In the genomic region with DNA sequence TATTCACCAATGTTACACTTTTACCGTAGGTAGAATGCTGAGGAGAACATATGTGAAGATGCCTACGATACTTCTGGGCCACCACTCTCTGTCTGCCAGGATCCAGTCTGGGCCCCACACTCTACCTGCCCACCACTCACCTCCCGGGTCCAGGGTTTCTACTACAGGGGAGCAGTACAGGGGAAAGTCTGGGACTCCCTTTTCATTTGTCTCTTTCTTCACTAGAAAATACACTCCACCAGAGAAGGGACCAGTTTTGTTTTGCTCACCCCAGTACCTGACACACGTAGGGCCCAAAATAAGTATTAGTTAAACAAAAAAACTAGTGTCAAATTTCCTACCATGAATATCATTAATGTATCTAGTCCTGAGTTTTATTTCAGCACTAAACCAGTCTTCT, we compare ENCODE assay signal across 16 cellular contexts. TPM values are rescaled to one million over a fixed set of nuclear protein-coding genes. Genes with fewer than 3 reads are reported as not detected.
DNase-seq lines count a peak whose midpoint lies in the region; FAIRE-seq and TF ChIP-seq lines count a peak whose summit lies in the region.
"Had no signal": no experiment of that assay in that cellular context is flagged by ENCODE, and none has a peak within 500 bp of the region (broad histone marks: within the 10 kb centered on the region; RNA-seq: fewer than 3 reads in every experiment).

No MANE protein-coding gene starts in this region.

- H3K27ac ChIP-seq in ACC112 (ENCODE audit: low read depth, low read length) (peak overlapping the region; percentile 90), brain microvascular endothelial cell (peak overlapping the region; percentile 32), osteoblast (ENCODE audit: low read depth, low read length) (peak overlapping the region; percentile 97)
- H3K27ac ChIP-seq: parathyroid adenoma had no signal

- H3K27me3 ChIP-seq in ACC112 (ENCODE audit: insufficient read depth, low read length) (no peaks in the 10 kb centered on the region), brain microvascular endothelial cell (replicated peaks) (no peaks in the 10 kb centered on the region), osteoblast (ENCODE audit: insufficient read depth, low read length) (no peaks in the 10 kb centered on the region)

- H2AFZ ChIP-seq in ACC112 (ENCODE audit: low read length, unreplicated experiment) (peak overlapping the region; percentile 22), osteoblast (ENCODE audit: low read length) (no peak overlapping the region)
- H2AFZ ChIP-seq: parathyroid adenoma had no signal

- H3K4me2 ChIP-seq in osteoblast (ENCODE audit: insufficient read depth, low read length), result peak overlapping the region; percentile 24

- H3K36me3 ChIP-seq in ACC112 (ENCODE audit: insufficient read depth, low read length) (peaks cover 15% of the 10 kb centered on the region), brain microvascular endothelial cell (replicated peaks) (peaks cover 30% of the 10 kb centered on the region), osteoblast (ENCODE audit: insufficient read depth, low read length) (peaks cover 52% of the 10 kb centered on the region)

- peaks cover 30% of the 10 kb centered on the region for H3K4me1 Mint-ChIP-seq in HFFc6 (ENCODE audit: low read depth)
- H3K4me1 Mint-ChIP-seq: mesothelial cell of epicardium had no signal

- H3K9me3 ChIP-seq in osteoblast (ENCODE audit: low read depth, low read length), result no peaks in the 10 kb centered on the region

- peaks cover 13% of the 10 kb centered on the region for H3K36me3 Mint-ChIP-seq in HFFc6 (ENCODE audit: low read depth)

- no peak overlapping the region for H3K4me3 ChIP-seq in ACC112 (ENCODE audit: low read depth, low read length)
- H3K4me3 ChIP-seq in brain microvascular endothelial cell (ENCODE audit: low read depth, low read length), result no peak overlapping the region
- no peak overlapping the region for H3K4me3 ChIP-seq in osteoblast (ENCODE audit: insufficient read depth, low read length)

- peak overlapping the region; percentile 89 for H3K27ac Mint-ChIP-seq in HFFc6
- H3K27ac Mint-ChIP-seq: mesothelial cell of epicardium had no signal

- in situ Hi-C loops in brain microvascular endothelial cell (cut with HindIII; ENCODE audit: low pct_ligation_motif_present, low sequenced_read_pairs), result no loop called here

- no peak for TF ChIP-seq CTCF in HFFc6 (IDR thresholded peaks at IDR 0.05)
- TF ChIP-seq CTCF in brain microvascular endothelial cell (IDR thresholded peaks at IDR 0.05; ENCODE audit: low read depth, low read length, missing control alignments), result no peak
- TF ChIP-seq CTCF in osteoblast (IDR thresholded peaks at IDR 0.05; ENCODE audit: extremely low read depth, low read depth, low read length), result no peak

- H3K79me2 ChIP-seq in ACC112 (ENCODE audit: control insufficient read depth, insufficient read depth, low read length, unreplicated experiment), result peaks cover 12% of the 10 kb centered on the region
- peaks cover 25% of the 10 kb centered on the region for H3K79me2 ChIP-seq in osteoblast (ENCODE audit: insufficient read depth, low read length)

- no peaks in the 10 kb centered on the region; the same call in 1 of the 2 replicates for H3K27me3 Mint-ChIP-seq in HFFc6 (ENCODE audit: insufficient read depth)

- H4K20me1 ChIP-seq in osteoblast (ENCODE audit: insufficient read depth, low read length), result no peaks in the 10 kb centered on the region

- no peak for DNase-seq in HFFc6
- DNase-seq in brain microvascular endothelial cell, result no peak
- no peak for DNase-seq in osteoblast (ENCODE audit: insufficient read length, low spot score, missing footprints)
- no peak for DNase-seq in urothelium cell line (ENCODE audit: low spot score)
- DNase-seq in SW480 (ENCODE audit: low spot score), result no peak
- DNase-seq in DMS53 treated with DMSO at 0.1 percent for 48 hours (lab: John Stamatoyannopoulos, UW; ENCODE audit: unreplicated experiment), result no peak
- DNase-seq in stimulated activated CD4-positive, alpha-beta T cell treated with anti-CD3 and anti-CD28 coated beads, Interleukin-2, amount 100 ng/mL, for 48 hours, result no peak
- DNase-seq: amygdala, foreskin fibroblast, NCI-H187, NCI-H524 treated with DMSO at 0.1 percent for 48 hours had no signal

- peaks cover 37% of the 10 kb centered on the region for H3K4me1 ChIP-seq in ACC112 (ENCODE audit: control insufficient read depth, insufficient read depth, low read length, unreplicated experiment)
- H3K4me1 ChIP-seq in osteoblast (ENCODE audit: insufficient read depth, low read length), result peaks cover 36% of the 10 kb centered on the region
- H3K4me1 ChIP-seq: parathyroid adenoma had no signal

- no peaks in the 10 kb centered on the region for H3K9me3 Mint-ChIP-seq in HFFc6
- H3K9me3 Mint-ChIP-seq: mesothelial cell of epicardium had no signal

- H3K4me3 Mint-ChIP-seq in HFFc6, result no peak overlapping the region
- H3K4me3 Mint-ChIP-seq: mesothelial cell of epicardium had no signal

- no peak for FAIRE-seq in urothelium cell line (lab: Jason Lieb, UNC)
- FAIRE-seq: GM12891 had no signal

RNA-seq across cellular contexts. Expression of a gene that starts 21.1 kb away (rescaled TPM):
- 10 to 100 TPM; 19.3 to 28.3 (median 26.7) TPM for total RNA-seq in HFFc6 (2021; fragmentation: NEBNext Ultra II Directional; extraction: Animal tissue kit (Norgen Biotek cat#: 25700))
- 46.9 and 50.3 TPM in 2 replicates for total RNA-seq in osteoblast

RNA-seq across cellular contexts. Expression of a gene that starts 25.6 kb away (rescaled TPM):
- not detected for total RNA-seq in HFFc6 (2021; fragmentation: NEBNext Ultra II Directional; extraction: Animal tissue kit (Norgen Biotek cat#: 25700))
- total RNA-seq in osteoblast, result 1.1 and 1.2 TPM in 2 replicates
- total RNA-seq: T-helper 2 cell treated with Interferon-gamma antibody and Interleukin-4, amounts not matched to agents 100 ng/mL and 5 ng/mL, for 36 hours had no signal

Comparison
In these comparisons a context has a peak if more than half of its experiments do, and no peak if none do; other contexts are left out.
1. H3K27ac ChIP-seq: peak in every context shown above with its lines; median percentile 97 in osteoblast; 90 in ACC112; 32 in brain microvascular endothelial cell.